25 cellular contexts compared by ENCODE assay signal in genomic region chr14:50247245-50247644, GRCh38. TPM values are rescaled to one million over a fixed set of nuclear protein-coding genes. Genes with fewer than 3 reads are reported as not detected.
DNase-seq lines count a peak whose midpoint lies in the region; ATAC-seq, FAIRE-seq and TF ChIP-seq lines count a peak whose summit lies in the region.
"Had no signal": no experiment of that assay in that cellular context is flagged by ENCODE, and none has a peak within 500 bp of the region (broad histone marks: within the 10 kb centered on the region; RNA-seq: fewer than 3 reads in every experiment).

No MANE protein-coding gene starts in this region.

- no peaks in the 10 kb centered on the region for H3K79me2 ChIP-seq in H1 (ENCODE audit: control insufficient read depth in 1 of 2, insufficient read depth in 2 of 2, low read length in 2 of 2)

- TF ChIP-seq CTCF in IMR-90 (conservative IDR thresholded peaks at IDR 0.05; ENCODE audit: low read depth, low read length) (no peak), H1 (IDR thresholded peaks at IDR 0.05; ENCODE audit: control extremely low read depth in 1 of 3, insufficient read depth in 1 of 3, low read depth in 1 of 3, low read length in 3 of 3) (no peak), ascending aorta (IDR thresholded peaks at IDR 0.05) (no peak)

- no peak overlapping the region for H2AK5ac ChIP-seq in IMR-90 (ENCODE audit: low read depth, low read length)
- no peak overlapping the region for H2AK5ac ChIP-seq in H1 (ENCODE audit: low read depth, low read length)

- TF ChIP-seq EP300 in H1 (IDR thresholded peaks at IDR 0.05; ENCODE audit: borderline replicate concordance in 1 of 2, low read depth in 2 of 2, low read length in 2 of 2), result no peak

- H2BK120ac ChIP-seq in IMR-90 (ENCODE audit: low read depth, low read length) (no peak overlapping the region), H1 (replicated peaks; ENCODE audit: low read depth, low read length) (no peak overlapping the region)

- no peak overlapping the region for H3K23ac ChIP-seq in IMR-90 (ENCODE audit: low read depth, low read length)
- no peak overlapping the region for H3K23ac ChIP-seq in H1 (ENCODE audit: insufficient read length)

- H3K18ac ChIP-seq in IMR-90 (ENCODE audit: low read depth, low read length), result no peak overlapping the region
- H3K18ac ChIP-seq in H1 (ENCODE audit: extremely low read depth, low read length), result no peak overlapping the region

- H3K9me3 ChIP-seq in IMR-90 (ENCODE audit: control insufficient read depth, insufficient read depth, low read length), result no peaks in the 10 kb centered on the region
- no peaks in the 10 kb centered on the region for H3K9me3 ChIP-seq in H1 (ENCODE audit: insufficient read depth in 2 of 2, low read depth in 1 of 2, low read length in 1 of 2)
- no peaks in the 10 kb centered on the region for H3K9me3 ChIP-seq in ascending aorta
- H3K9me3 ChIP-seq: BE2C, BLaER1 had no signal

- H3K4me1 ChIP-seq in IMR-90 (ENCODE audit: control insufficient read depth, insufficient read depth, low read length) (no peaks in the 10 kb centered on the region), H1 (replicated peaks in 1 of 4; ENCODE audit: control insufficient read depth in 3 of 4, insufficient read depth in 4 of 4, low read length in 3 of 4) (no peaks in the 10 kb centered on the region), ascending aorta (no peaks in the 10 kb centered on the region)
- H3K4me1 ChIP-seq: BE2C, BLaER1 had no signal

- H2AFZ ChIP-seq in IMR-90 (replicated peaks; ENCODE audit: low read length, poor library complexity) (no peak overlapping the region), H1 (ENCODE audit: low read length) (no peak overlapping the region)

- H2BK5ac ChIP-seq in IMR-90 (ENCODE audit: low read depth, low read length, poor library complexity, severe bottlenecking) (no peak overlapping the region), H1 (ENCODE audit: low read depth, low read length) (no peak overlapping the region)

- no peaks in the 10 kb centered on the region for H3K9me1 ChIP-seq in IMR-90 (ENCODE audit: insufficient read depth, low read length)

- TF ChIP-seq POLR2A in IMR-90 (IDR thresholded peaks at IDR 0.05; ENCODE audit: low read depth, low read length) (no peak), H1 (IDR thresholded peaks at IDR 0.05; ENCODE audit: control extremely low read depth in 1 of 2, low read depth in 2 of 2, low read length in 2 of 2) (no peak)

- H3K79me1 ChIP-seq in IMR-90 (ENCODE audit: low read depth in 1 of 2, low read length in 2 of 2) (no peaks in the 10 kb centered on the region), H1 (ENCODE audit: low read depth, low read length) (no peaks in the 10 kb centered on the region; the same call in 1 of the 2 replicates)

- no peaks in the 10 kb centered on the region for H3K27me3 ChIP-seq in IMR-90 (ENCODE audit: control insufficient read depth, insufficient read depth, low read length)
- no peaks in the 10 kb centered on the region for H3K27me3 ChIP-seq in H1 (replicated peaks in 1 of 4; ENCODE audit: control insufficient read depth in 3 of 4, extremely low read depth in 1 of 4, insufficient read depth in 3 of 4, low read length in 3 of 4)
- H3K27me3 ChIP-seq in ascending aorta, result no peaks in the 10 kb centered on the region
- H3K27me3 ChIP-seq: BE2C, BLaER1 had no signal

- DNase-seq in IMR-90, result no peak
- no peak for DNase-seq in H1 (ENCODE audit: low read depth in 1 of 2, low spot score in 2 of 2)
- no peak for DNase-seq in GDM1 (lab: John Stamatoyannopoulos, UW)
- no peak for DNase-seq in ascending aorta (ENCODE audit: low spot score in 2 of 2)
- DNase-seq: 8988T; ACHN; BE2C; C1 segment of cervical spinal cord; CD4-positive, alpha-beta memory T cell; CD4-positive, CD25-positive, alpha-beta regulatory T cell; CD8-positive, alpha-beta memory T cell; COR-L47; DMS 273 treated with DMSO at 0.1 percent for 48 hours; DMS153; DMS53; DMS79; DND-41; EL had no signal

- H3K36me3 ChIP-seq in IMR-90 (ENCODE audit: control insufficient read depth, insufficient read depth, low read length) (no peaks in the 10 kb centered on the region), H1 (ENCODE audit: control insufficient read depth in 2 of 4, insufficient read depth in 4 of 4, low read length in 3 of 4) (peaks cover 0 to 11% (median 1%) of the 10 kb centered on the region in 4 experiments; a peak in 3 of 8 replicates), ascending aorta (peaks cover 2 to 4% of the 10 kb centered on the region in 2 donors)
- H3K36me3 ChIP-seq: BE2C had no signal

- TF ChIP-seq RAD21 in IMR-90 (IDR thresholded peaks at IDR 0.05; ENCODE audit: low read length), result no peak
- TF ChIP-seq RAD21 in H1 (IDR thresholded peaks at IDR 0.05 in 1 of 2, conservative IDR thresholded peaks at IDR 0.05 in 1 of 2; ENCODE audit: low read depth in 2 of 2, low read length in 2 of 2), result no peak

- POLR2A ChIA-PET in IMR-90 (lab: Charles Lee; ENCODE audit: unreplicated experiment) (no interaction called here), H1 (lab: Charles Lee; ENCODE audit: partially characterized antibody) (interaction anchor here (0.8 kb wide), 1 partner anchor 16 kb away, joined by 3 read pairs; the partner anchor contains the start of gene SOS2)

- H2BK12ac ChIP-seq in H1 (ENCODE audit: low read depth, low read length), result no peak overlapping the region

- H3K9ac ChIP-seq in IMR-90 (ENCODE audit: low read depth, low read length) (no peak overlapping the region), H1 (replicated peaks in 1 of 4; ENCODE audit: extremely low read depth in 1 of 4, low read depth in 3 of 4, low read length in 3 of 4) (no peak overlapping the region)
- H3K9ac ChIP-seq: BLaER1 had no signal

- FAIRE-seq in G401.6 (lab: Jason Lieb, UNC), result peak; percentile 31
- no peak for FAIRE-seq in H1 (lab: Jason Lieb, UNC)
- FAIRE-seq: A204.1, GM12878, GM12892, GM18507 had no signal

- no peak overlapping the region for H3K56ac ChIP-seq in IMR-90 (ENCODE audit: extremely low read depth, insufficient read depth, low read length)
- no peak overlapping the region for H3K56ac ChIP-seq in H1 (replicated peaks; ENCODE audit: insufficient read length, low read depth, low read length)

- H3K4ac ChIP-seq in IMR-90 (ENCODE audit: low read depth, low read length), result no peak overlapping the region
- no peak overlapping the region for H3K4ac ChIP-seq in H1 (replicated peaks; ENCODE audit: insufficient read length, low read depth, low read length)

- intact Hi-C loops in IMR-90 (cut with micrococcal nuclease) (no loop called here), ascending aorta (cut with DNase I) (no loop called here)

- H3K4me3 ChIP-seq in IMR-90 (ENCODE audit: insufficient read depth, low read depth, low read length), result no peak overlapping the region
- no peak overlapping the region for H3K4me3 ChIP-seq in H1 (ENCODE audit: extremely low read depth in 1 of 4, insufficient read depth in 2 of 4, low read depth in 3 of 4, low read length in 4 of 4)
- H3K4me3 ChIP-seq in ascending aorta, result no peak overlapping the region
- H3K4me3 ChIP-seq: BLaER1, GM12878 had no signal

- no peak for ATAC-seq in IMR-90 (ENCODE audit: low read depth)
- no peak for ATAC-seq in HG03039 (IDR thresholded peaks at IDR 0.05; ENCODE audit: unreplicated experiment)
- ATAC-seq: GM12878 had no signal

- H2BK20ac ChIP-seq in IMR-90 (ENCODE audit: low read depth, low read length) (no peak overlapping the region), H1 (ENCODE audit: low read length) (no peak overlapping the region)

- in situ Hi-C loops in IMR-90 (cut with MboI; ENCODE audit: low sequenced_read_pairs), result no loop called here

- dilution Hi-C loops in IMR-90 (cut with HindIII; ENCODE audit: low sequenced_read_pairs, unreplicated experiment), result no loop called here

- H3K23me2 ChIP-seq in H1 (ENCODE audit: low read depth, low read length), result no peaks in the 10 kb centered on the region

- BruUV-seq in IMR-90 (replicated peaks; lab: Mats Ljungman, UMichigan), result no TSS peak

- WGBS in IMR-90 (ENCODE audit: extremely low coverage in 2 of 2, insufficient read length in 1 of 2), 2 experiments, result no CpG with 5 or more reads among the region's 3 CpGs
- WGBS in H1 (ENCODE audit: extremely low coverage in 1 of 2, insufficient coverage in 1 of 2, insufficient read length in 1 of 2, insufficient replicate concordance in 2 of 2, low coverage in 1 of 2, low lambda C conversion rate in 2 of 2, missing lambda C conversion rate in 1 of 2), 2 experiments, result 74% methylated on average over 3 of the region's 3 CpGs; no CpG with 5 or more reads in 1 of the 2 experiments

- H4K8ac ChIP-seq in IMR-90 (ENCODE audit: low read depth in 2 of 2, low read length in 2 of 2) (no peak overlapping the region), H1 (ENCODE audit: extremely low read depth, insufficient read depth, low read length) (no peak overlapping the region)

- H2BK15ac ChIP-seq in IMR-90 (ENCODE audit: low read depth, low read length), result no peak overlapping the region
- H2BK15ac ChIP-seq in H1 (ENCODE audit: low read length), result no peak overlapping the region

- CTCF ChIA-PET in IMR-90 (lab: Yijun Ruan, JAX) (no interaction called here), H1 (lab: Charles Lee; ENCODE audit: partially characterized antibody) (no interaction called here)

- H3K14ac ChIP-seq in IMR-90 (replicated peaks; ENCODE audit: low read depth, low read length), result no peak overlapping the region
- no peak overlapping the region for H3K14ac ChIP-seq in H1 (ENCODE audit: insufficient read length)

- no peak overlapping the region for H3K4me2 ChIP-seq in IMR-90 (ENCODE audit: low read depth, low read length)
- H3K4me2 ChIP-seq in H1 (ENCODE audit: insufficient read depth in 1 of 2, low read depth in 2 of 2, low read length in 2 of 2), result no peak overlapping the region
- H3K4me2 ChIP-seq: BLaER1 had no signal

- H4K5ac ChIP-seq in IMR-90 (ENCODE audit: low read depth, low read length), result no peak overlapping the region
- no peak overlapping the region for H4K5ac ChIP-seq in H1 (ENCODE audit: insufficient read length, low read depth, low read length)

- H4K20me1 ChIP-seq in IMR-90 (ENCODE audit: insufficient read depth, low read length) (no peaks in the 10 kb centered on the region), H1 (replicated peaks in 1 of 2; ENCODE audit: control insufficient read depth in 1 of 2, insufficient read depth in 2 of 2, low read length in 2 of 2) (no peaks in the 10 kb centered on the region)
- H4K20me1 ChIP-seq: BLaER1 had no signal

- H2AK9ac ChIP-seq in IMR-90 (replicated peaks; ENCODE audit: low read depth, low read length, poor library complexity), result no peak overlapping the region

- H3K27ac ChIP-seq in IMR-90 (ENCODE audit: insufficient read depth, low read length) (no peak overlapping the region), H1 (ENCODE audit: low read depth, low read length) (no peak overlapping the region), ascending aorta (no peak overlapping the region)
- H3K27ac ChIP-seq: BLaER1 had no signal

- H4K91ac ChIP-seq in IMR-90 (ENCODE audit: insufficient read depth, low read depth, low read length), result no peak overlapping the region
- no peak overlapping the region for H4K91ac ChIP-seq in H1 (replicated peaks; ENCODE audit: insufficient read length, low read length)

RNA-seq across cellular contexts. Expression of gene SOS2, which starts 15.9 kb away (rescaled TPM):
- 10.9 and 13.1 TPM in 2 replicates for total RNA-seq in IMR-90 (2012; rRNA removed)
- 5.6 and 6.3 TPM in 2 replicates for polyA plus RNA-seq in IMR-90 (2012; rRNA removed)
- 0.69 and 1.1 TPM in 2 replicates for polyA plus RNA-seq in IMR-90 (2012; cell fraction: cytosol; rRNA removed)
- polyA plus RNA-seq in IMR-90 (2012; cell fraction: nucleus; rRNA removed; ENCODE audit: low replicate concordance), result 2.1 and 8.6 TPM in 2 replicates
- total RNA-seq in H1 (2021; fragmentation: NEBNext Ultra II Directional; extraction: Animal tissue kit (Norgen Biotek cat#: 25700)), result 10.3 and 12.7 TPM in 2 replicates
- polyA plus RNA-seq in H1 (2011; rRNA removed), result 1.6 and 2.8 TPM in 2 replicates
- polyA plus RNA-seq in H1 (2011; cell fraction: cytosol; rRNA removed), result 2.9 TPM
- 3.5 TPM for polyA plus RNA-seq in H1 (2011; cell fraction: nucleus; rRNA removed)
- 2.7 to 5.5 TPM (median 3.1 TPM) in 4 replicates for polyA plus RNA-seq in H1 (2012, experiment 1 of 2)
- polyA plus RNA-seq in H1 (2012, experiment 2 of 2), result 0.39 TPM
- polyA plus RNA-seq in H1 (2013, experiment 1 of 2), result 5.5 TPM
- 5.2 TPM for polyA plus RNA-seq in H1 (2013, experiment 2 of 2)
- polyA minus RNA-seq in H1 (2011; rRNA and poly(A)+ RNA removed), result 6.8 and 8.0 TPM in 2 replicates
- 4.3 TPM for polyA minus RNA-seq in H1 (2011; cell fraction: cytosol; rRNA and poly(A)+ RNA removed)
- polyA minus RNA-seq in H1 (2011; cell fraction: nucleus; rRNA and poly(A)+ RNA removed), result 17.7 TPM
- total RNA-seq in ascending aorta, result 7.3 TPM
